32 cellular contexts compared by ENCODE assay signal in the genomic region with DNA sequence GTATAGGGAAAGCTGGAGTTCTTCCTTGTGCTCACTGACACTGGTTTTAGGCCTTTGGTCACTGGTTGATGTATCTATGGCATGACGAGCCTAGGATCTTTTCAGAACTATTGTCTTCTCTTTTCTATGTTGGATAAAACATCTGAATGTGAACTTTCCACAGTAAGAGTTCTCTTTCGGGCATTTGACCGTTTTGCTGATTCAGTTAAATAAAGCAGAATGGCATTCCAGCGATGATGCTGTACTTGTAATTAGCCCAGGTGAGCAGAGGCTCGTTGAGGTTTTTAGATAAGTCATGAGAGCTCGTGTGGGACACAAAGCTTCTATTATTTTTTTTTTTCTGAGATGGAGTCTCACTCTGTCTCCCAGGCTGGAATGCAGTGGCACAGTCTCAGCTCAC.
A peak's percentile ranks its signal among the peaks of the same experiment; 100 is the strongest.
DNase-seq lines count a peak whose midpoint lies in the region; ATAC-seq, FAIRE-seq and TF ChIP-seq lines count a peak whose summit lies in the region.
"Had no signal": no experiment of that assay in that cellular context is flagged by ENCODE, and none has a peak within 500 bp of the region (broad histone marks: within the 10 kb centered on the region; RNA-seq: fewer than 3 reads in every experiment).

No MANE protein-coding gene starts in this region.

- FAIRE-seq in HepG2 (lab: Jason Lieb, UNC), result no peak
- no peak for FAIRE-seq in A549 (lab: Jason Lieb, UNC)
- no peak for FAIRE-seq in K562 (lab: Jason Lieb, UNC)
- FAIRE-seq: A204.1, D721Med had no signal

- no peaks in the 10 kb centered on the region for H3K9me1 ChIP-seq in K562 (ENCODE audit: control insufficient read depth, insufficient read depth, low read length)

- H2AFZ ChIP-seq in HepG2 (ENCODE audit: low read length), result no peak overlapping the region
- no peak overlapping the region for H2AFZ ChIP-seq in K562 (ENCODE audit: low read depth, low read length)

- H3K4me3 ChIP-seq in HepG2 (replicated peaks in 1 of 3; ENCODE audit: insufficient read depth in 1 of 3, low read depth in 2 of 3, low read length in 3 of 3) (no peak overlapping the region), right lobe of liver (no peak overlapping the region), A549 (no peak overlapping the region), K562 (no peak overlapping the region)
- H3K4me3 ChIP-seq: BLaER1; BLaER1 treated with 17β-estradiol and CSF1 and Interleukin-3, amounts not matched to agents 10 nM and 100 nM had no signal

- H3K27me3 ChIP-seq in HepG2 (ENCODE audit: control insufficient read depth in 1 of 2, insufficient read depth in 2 of 2, low read length in 2 of 2), result no peaks in the 10 kb centered on the region
- peaks cover 0 to 6% of the 10 kb centered on the region in 2 donors for H3K27me3 ChIP-seq in right lobe of liver
- H3K27me3 ChIP-seq in K562 (ENCODE audit: control insufficient read depth in 2 of 2, insufficient read depth in 2 of 2, low read length in 2 of 2), result peaks cover 5 to 33% of the 10 kb centered on the region in 2 experiments; a peak in 3 of 5 replicates
- H3K27me3 ChIP-seq: BLaER1; BLaER1 treated with 17β-estradiol and CSF1 and Interleukin-3, amounts not matched to agents 10 nM and 100 nM had no signal

- no peak for TF ChIP-seq EP300 in HepG2 (IDR thresholded peaks at IDR 0.05; ENCODE audit: low read depth in 2 of 2, low read length in 2 of 2)
- TF ChIP-seq EP300 in HepG2 (CRISPR knock-in tag; IDR thresholded peaks at IDR 0.05; ENCODE audit: borderline replicate concordance), result no peak
- no peak for TF ChIP-seq EP300 in A549 (IDR thresholded peaks at IDR 0.05)
- TF ChIP-seq EP300 in K562 (IDR thresholded peaks at IDR 0.05; ENCODE audit: low read length), result no peak

- in situ Hi-C loops in HepG2 (cut with HindIII; ENCODE audit: extremely low pct_ligation_motif_present, low pct_unique_long_range_greater_than_20kb) (no loop called here), K562 (cut with MboI) (no loop called here)

- H4K20me1 ChIP-seq in HepG2 (ENCODE audit: insufficient read depth, low read length) (no peaks in the 10 kb centered on the region), K562 (replicated peaks; ENCODE audit: control insufficient read depth, insufficient read depth, low read length) (no peaks in the 10 kb centered on the region)
- H4K20me1 ChIP-seq: BLaER1; BLaER1 treated with 17β-estradiol and CSF1 and Interleukin-3, amounts not matched to agents 10 nM and 100 nM had no signal

- H3K9me3 ChIP-seq in HepG2 (ENCODE audit: low read length), result no peaks in the 10 kb centered on the region
- no peaks in the 10 kb centered on the region for H3K9me3 ChIP-seq in right lobe of liver
- no peaks in the 10 kb centered on the region; the same call in 2 of the 3 replicates for H3K9me3 ChIP-seq in A549
- no peaks in the 10 kb centered on the region for H3K9me3 ChIP-seq in K562 (replicated peaks; ENCODE audit: control insufficient read depth, insufficient read depth, low read depth, low read length)
- H3K9me3 ChIP-seq: BE2C, Caco-2 had no signal

- TF ChIP-seq POLR2A in HepG2 (IDR thresholded peaks at IDR 0.05; ENCODE audit: insufficient read depth in 1 of 2, low read depth in 2 of 2, low read length in 2 of 2) (no peak), right lobe of liver (IDR thresholded peaks at IDR 0.05) (no peak), A549 (IDR thresholded peaks at IDR 0.05; ENCODE audit: low read length) (no peak), K562 (conservative IDR thresholded peaks at IDR 0.05) (no peak)

- WGBS in HepG2 (ENCODE audit: low lambda C conversion rate), result 2% methylated on average over 6 of the region's 6 CpGs
- WGBS in right lobe of liver (ENCODE audit: insufficient coverage, low coverage, low lambda C conversion rate, missing lambda C conversion rate), result 74% methylated on average over 6 of the region's 6 CpGs
- WGBS in A549 (ENCODE audit: missing lambda C conversion rate), result 3% methylated on average over 6 of the region's 6 CpGs
- under 1% methylated on average over 6 of the region's 6 CpGs for WGBS in K562 (ENCODE audit: insufficient coverage, low coverage, missing lambda C conversion rate)

- BruUV-seq in HepG2 (replicated peaks; lab: Mats Ljungman, UMichigan) (no TSS peak), K562 (replicated peaks; lab: Mats Ljungman, UMichigan) (no TSS peak)

- CTCF ChIA-PET in HepG2 (lab: Yijun Ruan, JAX; ENCODE audit: low intra/inter-chr PET ratio, low total read pairs), result no interaction called here
- CTCF ChIA-PET in A549 (lab: Yijun Ruan, JAX), result no interaction called here
- CTCF ChIA-PET in K562 (lab: Yijun Ruan, JAX; ENCODE audit: low intra/inter-chr PET ratio), result no interaction called here

- H3K4me1 ChIP-seq in HepG2 (ENCODE audit: insufficient read depth, low read length) (no peaks in the 10 kb centered on the region), right lobe of liver (no peaks in the 10 kb centered on the region), A549 (no peaks in the 10 kb centered on the region), K562 (replicated peaks in 1 of 2; ENCODE audit: control insufficient read depth in 2 of 2, insufficient read depth in 2 of 2, low read length in 2 of 2) (peaks cover 0 to 8% of the 10 kb centered on the region in 2 experiments; a peak in 1 of 5 replicates)
- H3K4me1 ChIP-seq: BE2C; BLaER1; BLaER1 treated with 17β-estradiol and CSF1 and Interleukin-3, amounts not matched to agents 10 nM and 100 nM; Caco-2 had no signal

- H3K36me3 ChIP-seq in HepG2 (replicated peaks in 1 of 2; ENCODE audit: control insufficient read depth in 1 of 2, insufficient read depth in 2 of 2, low read length in 2 of 2) (no peaks in the 10 kb centered on the region), right lobe of liver (no peaks in the 10 kb centered on the region), K562 (ENCODE audit: control insufficient read depth, insufficient read depth, low read length) (no peaks in the 10 kb centered on the region)
- H3K36me3 ChIP-seq: BE2C; BLaER1; BLaER1 treated with 17β-estradiol and CSF1 and Interleukin-3, amounts not matched to agents 10 nM and 100 nM had no signal

- no peaks in the 10 kb centered on the region for H3K79me2 ChIP-seq in HepG2 (ENCODE audit: insufficient read depth, low read length)
- H3K79me2 ChIP-seq in K562 (ENCODE audit: control insufficient read depth, insufficient read depth, low read length), result no peaks in the 10 kb centered on the region

- ATAC-seq in HepG2 (no peak), right lobe of liver (no peak), A549 (no peak), K562 (no peak)
- ATAC-seq: CD8-positive, alpha-beta T cell had no signal

- no peak overlapping the region for H3K4me2 ChIP-seq in HepG2 (ENCODE audit: low read depth, low read length)
- no peak overlapping the region for H3K4me2 ChIP-seq in A549
- no peak overlapping the region for H3K4me2 ChIP-seq in K562 (ENCODE audit: insufficient read depth, low read length)
- H3K4me2 ChIP-seq: BLaER1; BLaER1 treated with 17β-estradiol and CSF1 and Interleukin-3, amounts not matched to agents 10 nM and 100 nM had no signal

- POLR2A ChIA-PET in HepG2 (lab: Yijun Ruan, JAX) (no interaction called here), A549 (lab: Yijun Ruan, JAX) (no interaction called here), K562 (lab: Yijun Ruan, JAX) (interaction anchor here (0.7 kb wide), 1 partner anchor 522 kb away, joined by 3 read pairs; no protein-coding TSS in a partner anchor)

- no peak overlapping the region for H3K9ac ChIP-seq in HepG2 (ENCODE audit: insufficient read depth, low read depth, low read length)
- no peak overlapping the region for H3K9ac ChIP-seq in K562 (ENCODE audit: insufficient read depth in 1 of 2, low read depth in 2 of 2, low read length in 2 of 2)
- H3K9ac ChIP-seq: BLaER1; BLaER1 treated with 17β-estradiol and CSF1 and Interleukin-3, amounts not matched to agents 10 nM and 100 nM had no signal

- intact Hi-C loops in HepG2 (cut with micrococcal nuclease; ENCODE audit: unreplicated experiment), result no loop called here
- intact Hi-C loops in right lobe of liver (cut with DNase I), result no loop called here
- intact Hi-C loops in K562 (cut with micrococcal nuclease), result no loop called here

- H3K27ac ChIP-seq in HepG2 (ENCODE audit: extremely low read length, insufficient read depth, low read length) (no peak overlapping the region), right lobe of liver (no peak overlapping the region), A549 (no peak overlapping the region), K562 (ENCODE audit: extremely low read depth, low read depth, low read length) (no peak overlapping the region)
- H3K27ac ChIP-seq: 22Rv1; BLaER1; BLaER1 treated with 17β-estradiol and CSF1 and Interleukin-3, amounts not matched to agents 10 nM and 100 nM; C4-2B had no signal

- TF ChIP-seq RAD21 in HepG2 (CRISPR knock-in tag; IDR thresholded peaks at IDR 0.05), result no peak
- no peak for TF ChIP-seq RAD21 in A549 (conservative IDR thresholded peaks at IDR 0.05 in 1 of 2, IDR thresholded peaks at IDR 0.05 in 1 of 2)
- no peak for TF ChIP-seq RAD21 in K562 (CRISPR knock-in tag; conservative IDR thresholded peaks at IDR 0.05 in 1 of 2, IDR thresholded peaks at IDR 0.05 in 1 of 2)

- TF ChIP-seq CTCF in HepG2 (CRISPR knock-in tag; IDR thresholded peaks at IDR 0.05), result no peak
- TF ChIP-seq CTCF in right lobe of liver (IDR thresholded peaks at IDR 0.05), result no peak
- TF ChIP-seq CTCF in A549 (IDR thresholded peaks at IDR 0.05), result no peak
- no peak for TF ChIP-seq CTCF in K562 (IDR thresholded peaks at IDR 0.05 in 2 of 3, conservative IDR thresholded peaks at IDR 0.05 in 1 of 3; ENCODE audit: insufficient read depth in 2 of 3, low read depth in 1 of 3, low read length in 3 of 3)

- DNase-seq in HepG2 (ENCODE audit: low spot score) (no peak), right lobe of liver (no peak), A549 (ENCODE audit: low read depth in 1 of 2, low spot score in 1 of 2) (no peak), K562 (ENCODE audit: extremely low read depth in 1 of 4, low spot score in 3 of 4) (no peak), nucleus accumbens (lab: John Stamatoyannopoulos, UW) (no peak), anterior cingulate cortex (lab: John Stamatoyannopoulos, UW) (no peak)
- DNase-seq: 8988T; ACHN; AML-193; BE2C; C1 segment of cervical spinal cord; Caco-2; Calu3; CD4-positive, alpha-beta memory T cell; CD4-positive, alpha-beta T cell; CD4-positive, CD25-positive, alpha-beta regulatory T cell; CD8-positive, alpha-beta memory T cell; CD8-positive, alpha-beta T cell; COR-L47; DMS 273 treated with DMSO at 0.1 percent for 48 hours; DMS153; DMS53; DMS79; DMS79 treated with DMSO at 0.1 percent for 48 hours; DND-41; EL had no signal

TF ChIP-seq in HepG2, 621 proteins besides CTCF, POLR2A, EP300 and RAD21 (continues in another document):
- peak; percentile 65 for TF ChIP-seq MAFF (IDR thresholded peaks at IDR 0.05; ENCODE audit: low read depth, low read length)
- no peak for TF ChIP-seq CBX1 (IDR thresholded peaks at IDR 0.05; ENCODE audit: low read depth)

TF ChIP-seq in A549, 52 proteins besides CTCF, POLR2A, EP300 and RAD21:
- TF ChIP-seq MAFK (IDR thresholded peaks at IDR 0.05; ENCODE audit: partially characterized antibody) (peak; percentile 30), NR3C1 (IDR thresholded peaks at IDR 0.05) (no peak)
